ENCODE assay signal across 23 cellular contexts in the genomic region with DNA sequence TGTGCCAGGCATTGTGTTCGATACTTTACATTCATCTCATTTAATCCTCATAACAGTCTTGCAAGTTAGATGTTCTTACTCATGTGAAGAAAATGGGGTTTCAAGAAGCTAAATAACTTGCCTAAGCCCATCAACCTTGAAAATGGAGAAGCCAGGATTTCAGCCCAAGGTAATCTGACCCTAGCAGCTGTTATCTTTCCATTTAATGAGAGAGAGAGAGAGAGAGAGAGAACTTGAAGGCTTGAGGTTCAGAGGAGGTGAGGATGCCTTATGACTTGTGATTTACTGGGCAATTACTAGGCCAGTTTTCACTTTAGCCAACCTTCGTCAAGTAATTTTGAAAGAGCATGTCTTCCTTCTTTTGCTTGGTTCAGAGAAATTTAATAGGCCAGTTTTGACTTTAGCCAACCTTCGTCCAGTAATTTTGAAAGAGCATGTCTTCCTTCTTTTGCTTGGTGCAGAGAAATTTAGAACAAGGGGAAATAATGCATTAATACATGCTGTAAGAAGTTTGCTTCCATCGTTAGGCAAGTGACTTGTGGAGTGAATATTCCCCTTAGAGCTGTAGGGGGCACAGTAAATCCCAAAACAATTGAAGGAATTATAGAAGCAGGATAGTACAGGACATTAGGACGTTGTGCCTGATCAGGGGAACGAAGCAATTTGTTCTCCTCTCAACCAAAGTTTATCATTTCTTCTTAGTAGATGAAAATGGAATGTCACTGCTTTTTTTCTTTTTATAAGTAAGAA.
A peak's percentile ranks its signal among the peaks of the same experiment; 100 is the strongest.
DNase-seq lines count a peak whose midpoint lies in the region; ATAC-seq and TF ChIP-seq lines count a peak whose summit lies in the region.
"Had no signal": no experiment of that assay in that cellular context is flagged by ENCODE, and none has a peak within 500 bp of the region (broad histone marks: within the 10 kb centered on the region; RNA-seq: fewer than 3 reads in every experiment).

No MANE protein-coding gene starts in this region.

- H3K27ac ChIP-seq in A673 (ENCODE audit: low read depth, low read length, poor library complexity, severe bottlenecking) (peak overlapping the region; percentile 18), brain microvascular endothelial cell (no peak overlapping the region)
- H3K27ac ChIP-seq: A549, C4-2B, cardiac muscle cell, lower lobe of right lung, stomach, transverse colon had no signal

- no TSS peak for BruUV-seq in A673 (replicated peaks; lab: Mats Ljungman, UMichigan)

- H3K27me3 ChIP-seq in A673 (replicated peaks; ENCODE audit: insufficient read depth, low read depth, low read length, poor library complexity): no peaks in the 10 kb centered on the region
- H3K27me3 ChIP-seq in brain microvascular endothelial cell (replicated peaks): no peaks in the 10 kb centered on the region
- H3K27me3 ChIP-seq: cardiac muscle cell, MG63, stomach, transverse colon had no signal

- H3K9me3 Mint-ChIP-seq in nephron: no peaks in the 10 kb centered on the region
- H3K9me3 Mint-ChIP-seq: activated naive CD8-positive, alpha-beta T cell treated with anti-CD3 and anti-CD28 coated beads, Interleukin-2, amount 50 U/mL, for 24 hours had no signal

- TF ChIP-seq CTCF in A673 (conservative IDR thresholded peaks at IDR 0.05; ENCODE audit: low read depth, low read length) (peak; percentile 31), brain microvascular endothelial cell (IDR thresholded peaks at IDR 0.05; ENCODE audit: low read depth, low read length, missing control alignments) (peak; percentile 18), nephron (IDR thresholded peaks at IDR 0.05; ENCODE audit: unreplicated experiment in 3 of 3) (no peak), foreskin fibroblast (IDR thresholded peaks at IDR 0.05; ENCODE audit: low read depth, low read length) (no peak)

- H3K27me3 Mint-ChIP-seq in nephron (ENCODE audit: low read depth): no peaks in the 10 kb centered on the region
- H3K27me3 Mint-ChIP-seq: activated naive CD8-positive, alpha-beta T cell treated with anti-CD3 and anti-CD28 coated beads, Interleukin-2, amount 50 U/mL, for 24 hours; T-helper 17 cell had no signal

- peak overlapping the region; percentile 38 to 45 (median 43) for H3K27ac Mint-ChIP-seq in nephron
- H3K27ac Mint-ChIP-seq: activated naive CD8-positive, alpha-beta T cell treated with anti-CD3 and anti-CD28 coated beads, Interleukin-2, amount 50 U/mL, for 24 hours; T-helper 17 cell had no signal

- H3K36me3 ChIP-seq in A673 (ENCODE audit: insufficient read depth, low read length, poor library complexity, severe bottlenecking): no peaks in the 10 kb centered on the region
- no peaks in the 10 kb centered on the region for H3K36me3 ChIP-seq in brain microvascular endothelial cell (replicated peaks)
- H3K36me3 ChIP-seq: cardiac muscle cell, lower lobe of right lung, MG63, stomach, transverse colon had no signal

- H3K4me1 Mint-ChIP-seq in nephron: peaks cover 45% of the 10 kb centered on the region
- H3K4me1 Mint-ChIP-seq: activated naive CD8-positive, alpha-beta T cell treated with anti-CD3 and anti-CD28 coated beads, Interleukin-2, amount 50 U/mL, for 24 hours had no signal

- intact Hi-C loops in A673 (cut with micrococcal nuclease; ENCODE audit: unreplicated experiment): no loop called here

- H3K4me3 ChIP-seq in A673 (ENCODE audit: low read depth, low read length, poor library complexity, severe bottlenecking): no peak overlapping the region
- no peak overlapping the region for H3K4me3 ChIP-seq in brain microvascular endothelial cell (ENCODE audit: low read depth, low read length)
- no peak overlapping the region for H3K4me3 ChIP-seq in foreskin fibroblast (ENCODE audit: low read depth in 1 of 2, low read length in 2 of 2)
- H3K4me3 ChIP-seq: A549, cardiac muscle cell, lower lobe of right lung, MG63, stomach, transverse colon had no signal

- no peaks in the 10 kb centered on the region for H3K36me3 Mint-ChIP-seq in nephron (ENCODE audit: low read depth)

- H3K4me3 Mint-ChIP-seq in nephron: peak overlapping the region in 1 of 3 experiments; percentile 17
- H3K4me3 Mint-ChIP-seq: activated naive CD8-positive, alpha-beta T cell treated with anti-CD3 and anti-CD28 coated beads, Interleukin-2, amount 50 U/mL, for 24 hours; T-helper 17 cell had no signal

- CTCF ChIA-PET in A673 (lab: Charles Lee): no interaction called here

- H3K9me3 ChIP-seq in A673 (ENCODE audit: low read depth, low read length, poor library complexity, severe bottlenecking): no peaks in the 10 kb centered on the region
- H3K9me3 ChIP-seq: A549, lower lobe of right lung, MG63, stomach, transverse colon had no signal

- DNase-seq in A673 (ENCODE audit: low spot score) (no peak), brain microvascular endothelial cell (no peak), D341Med (ENCODE audit: low spot score) (no peak), iPS-NIHi7 (ENCODE audit: extremely low spot score) (no peak), COR-L47 (lab: John Stamatoyannopoulos, UW) (no peak), foreskin fibroblast (no peak)
- DNase-seq: activated CD4-positive, alpha-beta T cell treated with anti-CD3 and anti-CD28 coated beads, Interleukin-2, amount 50 U/mL, for 4 hours; activated effector memory CD4-positive, alpha-beta T cell treated with anti-CD3 and anti-CD28 coated beads, Interleukin-2, amount 50 U/mL, for 16 hours; activated naive CD8-positive, alpha-beta T cell treated with anti-CD3 and anti-CD28 coated beads, Interleukin-2, amount 50 U/mL, for 24 hours; dermis blood vessel endothelial cell; GOT3; hypothalamus; lower lobe of right lung; MG63; NCI-H1417; stomach; T-helper 17 cell; transverse colon had no signal

- in situ Hi-C loops in brain microvascular endothelial cell (cut with HindIII; ENCODE audit: low pct_ligation_motif_present, low sequenced_read_pairs): no loop called here

- ATAC-seq in HG03565 (IDR thresholded peaks at IDR 0.05; ENCODE audit: unreplicated experiment): peak; percentile 41
- ATAC-seq: A549; activated naive CD8-positive, alpha-beta T cell treated with anti-CD3 and anti-CD28 coated beads, Interleukin-2, amount 50 U/mL, for 24 hours; lower lobe of right lung; T-helper 17 cell had no signal

- peaks cover 28% of the 10 kb centered on the region for H3K4me1 ChIP-seq in A673 (ENCODE audit: insufficient read depth, low read length, poor library complexity, severe bottlenecking)

- POLR2A ChIA-PET in A673 (lab: Charles Lee; ENCODE audit: low non-redundant PET): no interaction called here

Comparison
In these comparisons a context has a peak if more than half of its experiments do, and no peak if none do; other contexts are left out.
1. CTCF ChIP-seq: peak in A673 (single experiment) and brain microvascular endothelial cell (single experiment); none in nephron (0 of 3) and foreskin fibroblast (single experiment).